18 cellular contexts compared by ENCODE assay signal in the genomic region with DNA sequence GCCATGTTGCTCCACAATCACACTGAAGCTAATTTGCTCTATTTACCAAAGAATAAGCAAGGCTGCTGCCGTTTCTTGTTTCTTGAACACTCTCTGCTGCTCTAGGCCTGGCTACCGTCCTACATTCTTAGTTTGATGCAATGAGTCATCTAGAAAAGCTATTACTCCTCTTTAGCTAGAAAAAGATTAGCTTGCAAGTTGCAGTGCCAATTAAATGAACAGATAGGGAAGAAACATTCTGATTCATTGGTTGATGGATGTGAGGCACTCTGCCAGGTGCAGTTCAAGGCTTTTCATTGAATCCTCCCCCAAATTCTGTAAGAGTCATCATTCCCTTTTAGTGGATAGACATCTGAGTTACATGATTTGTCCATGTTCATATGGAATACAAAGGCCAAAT.
DNase-seq lines count a peak whose midpoint lies in the region; FAIRE-seq and TF ChIP-seq lines count a peak whose summit lies in the region.
"Had no signal": no experiment of that assay in that cellular context is flagged by ENCODE, and none has a peak within 500 bp of the region (broad histone marks: within the 10 kb centered on the region; RNA-seq: fewer than 3 reads in every experiment).

No MANE protein-coding gene starts in this region.

- H3K27me3 ChIP-seq in suprapubic skin: no peaks in the 10 kb centered on the region
- H3K27me3 ChIP-seq: gastrocnemius medialis, neural progenitor cell, SJSA1 had no signal

- H3K9me3 ChIP-seq in suprapubic skin: no peaks in the 10 kb centered on the region
- H3K9me3 ChIP-seq: gastrocnemius medialis, SJSA1 had no signal

- H3K27ac ChIP-seq in suprapubic skin: no peak overlapping the region
- H3K27ac ChIP-seq: gastrocnemius medialis, neural progenitor cell, SJSA1 had no signal

- TF ChIP-seq CTCF in epithelial cell of proximal tubule (conservative IDR thresholded peaks at IDR 0.05; ENCODE audit: low read depth, low read length): no peak
- TF ChIP-seq CTCF in suprapubic skin (IDR thresholded peaks at IDR 0.05): no peak

- H3K36me3 ChIP-seq in suprapubic skin: no peaks in the 10 kb centered on the region
- H3K36me3 ChIP-seq: gastrocnemius medialis, neural progenitor cell, SJSA1 had no signal

- peak; percentile 98 for FAIRE-seq in RCC 7860 (lab: Jason Lieb, UNC)

- TF ChIP-seq POLR2A in suprapubic skin (IDR thresholded peaks at IDR 0.05): no peak

- DNase-seq in EL (peak; percentile 75), RCC 7860 (ENCODE audit: low spot score) (peak; percentile 86), epithelial cell of proximal tubule (ENCODE audit: low read depth) (peak; percentile 13), renal cortical epithelial cell (ENCODE audit: low read depth) (peak; percentile 70), suprapubic skin (ENCODE audit: low spot score in 2 of 2) (no peak), SIG-M5 (lab: John Stamatoyannopoulos, UW) (no peak), Ammon's horn (ENCODE audit: low spot score) (no peak)
- DNase-seq in effector CD8-positive, alpha-beta T cell (lab: John Stamatoyannopoulos, UW): no peak
- DNase-seq: activated CD4-positive, alpha-beta memory T cell treated with anti-CD3 and anti-CD28 coated beads, Interleukin-2, amount 10 ng/mL, durations not matched to agents 7 days and 5 days; activated naive CD4-positive, alpha-beta T cell; activated T-cell treated with anti-CD3 and anti-CD28 coated beads, Interleukin-2, amount 50 U/mL, for 1 hour; cerebellar nuclear complex; endodermal cell; gastrocnemius medialis; NCI-H526 treated with DMSO at 0.1 percent for 48 hours; T-helper 17 cell had no signal

- WGBS in suprapubic skin: no CpG with 5 or more reads among the region's 2 CpGs

- no peak for TF ChIP-seq EP300 in suprapubic skin (IDR thresholded peaks at IDR 0.05)

- H3K4me3 ChIP-seq in epithelial cell of proximal tubule (ENCODE audit: low read depth, low read length) (no peak overlapping the region), suprapubic skin (no peak overlapping the region)
- H3K4me3 ChIP-seq: gastrocnemius medialis, neural progenitor cell, SJSA1 had no signal

- H3K4me1 ChIP-seq in suprapubic skin: no peaks in the 10 kb centered on the region
- H3K4me1 ChIP-seq: gastrocnemius medialis, neural progenitor cell, SJSA1 had no signal

Comparison
In these comparisons a context has a peak if more than half of its experiments do, and no peak if none do; other contexts are left out.
1. DNase-seq: peak in EL (single experiment), RCC 7860 (single experiment), epithelial cell of proximal tubule (single experiment) and renal cortical epithelial cell (single experiment); none in suprapubic skin (0 of 2), effector CD8-positive, alpha-beta T cell (single experiment), SIG-M5 (single experiment) and Ammon's horn (single experiment).